In the genomic region with DNA sequence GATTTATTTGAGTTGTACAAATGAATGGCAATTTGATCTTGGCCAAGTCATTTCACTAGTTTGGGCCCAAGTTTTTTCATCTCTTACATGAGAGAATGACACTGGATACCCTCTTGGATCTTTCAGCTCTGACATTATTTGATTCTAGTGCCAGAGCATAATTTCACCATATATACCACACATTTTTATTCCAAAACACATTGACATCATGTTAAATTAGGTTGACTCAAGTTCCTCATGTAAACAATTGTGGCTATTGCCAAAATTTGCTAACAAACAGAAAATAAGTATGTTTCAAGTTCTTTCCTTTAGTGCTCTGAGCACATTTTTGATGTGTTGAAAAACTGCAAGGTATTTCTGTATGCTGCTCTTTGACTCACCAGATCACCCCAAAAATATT, we compare ENCODE assay signal across 31 cellular contexts.
"Had no signal": no experiment of that assay in that cellular context is flagged by ENCODE, and none has a peak within 500 bp of the region (broad histone marks: within the 10 kb centered on the region; RNA-seq: fewer than 3 reads in every experiment).

No MANE protein-coding gene starts in this region.

- H3K27me3 Mint-ChIP-seq: activated CD4-positive, alpha-beta memory T cell treated with anti-CD3 and anti-CD28 coated beads for 36 hours; activated CD4-positive, alpha-beta T cell treated with anti-CD3 and anti-CD28 coated beads for 36 hours; activated CD4-positive, alpha-beta T cell treated with anti-CD3 and anti-CD28 coated beads, Interleukin-2, amount 10 ng/mL, durations not matched to agents 24 days and 14 days; activated CD8-positive, alpha-beta memory T cell treated with anti-CD3 and anti-CD28 coated beads, Interleukin-2, amount 10 ng/mL, durations not matched to agents 7 days and 5 days; activated naive CD4-positive, alpha-beta T cell treated with anti-CD3 and anti-CD28 coated beads, Interleukin-2, amount 50 U/mL, for 24 hours; activated naive CD8-positive, alpha-beta T cell treated with anti-CD3 and anti-CD28 coated beads for 36 hours; activated naive CD8-positive, alpha-beta T cell treated with anti-CD3 and anti-CD28 coated beads, Interleukin-2, amount 50 U/mL, for 24 hours; T-helper 17 cell had no signal

- H3K4me3 ChIP-seq: ascending aorta, esophagus squamous epithelium, gastrocnemius medialis, heart right ventricle had no signal

- DNase-seq: activated CD4-positive, alpha-beta memory T cell treated with anti-CD3 and anti-CD28 coated beads for 36 hours; activated CD4-positive, alpha-beta T cell treated with anti-CD3 and anti-CD28 coated beads for 36 hours; activated CD4-positive, alpha-beta T cell treated with anti-CD3 and anti-CD28 coated beads, Interleukin-2, amount 10 ng/mL, durations not matched to agents 24 days and 14 days; activated CD4-positive, CD25-positive, alpha-beta regulatory T cell; activated CD4-positive, CD25-positive, alpha-beta regulatory T cell treated with anti-CD3 and anti-CD28 coated beads, Interleukin-2, amount 50 U/mL, for 72 hours; activated CD8-positive, alpha-beta memory T cell treated with anti-CD3 and anti-CD28 coated beads, Interleukin-2, amount 10 ng/mL, durations not matched to agents 7 days and 5 days; activated CD8-positive, alpha-beta memory T cell treated with anti-CD3 and anti-CD28 coated beads, Interleukin-2, amount 50 U/mL, for 4 hours; activated CD8-positive, alpha-beta T cell treated with anti-CD3 and anti-CD28 coated beads, Interleukin-2, amount 10 ng/mL, durations not matched to agents 7 days and 5 days; activated effector memory CD4-positive, alpha-beta T cell treated with anti-CD3 and anti-CD28 coated beads, Interleukin-2, amount 50 U/mL, for 16 hours; activated naive CD4-positive, alpha-beta T cell treated with anti-CD3 and anti-CD28 coated beads for 36 hours; activated naive CD8-positive, alpha-beta T cell treated with anti-CD3 and anti-CD28 coated beads for 36 hours; activated naive CD8-positive, alpha-beta T cell treated with anti-CD3 and anti-CD28 coated beads, Interleukin-2, amount 50 U/mL, for 24 hours; activated T-cell treated with anti-CD3 and anti-CD28 coated beads, Interleukin-2, amount 50 U/mL, for 1 hour; activated T-cell treated with anti-CD3 and anti-CD28 coated beads, Interleukin-2, amount 50 U/mL, for 48 hours; caudate nucleus; cortex of kidney; effector CD8-positive, alpha-beta T cell; esophagus squamous epithelium; foreskin keratinocyte; gastrocnemius medialis; heart right ventricle; T-helper 1 cell; T-helper 17 cell; T1000 had no signal

- H3K4me3 Mint-ChIP-seq: activated CD4-positive, alpha-beta memory T cell treated with anti-CD3 and anti-CD28 coated beads for 36 hours; activated CD4-positive, alpha-beta T cell treated with anti-CD3 and anti-CD28 coated beads for 36 hours; activated CD4-positive, alpha-beta T cell treated with anti-CD3 and anti-CD28 coated beads, Interleukin-2, amount 10 ng/mL, durations not matched to agents 24 days and 14 days; activated CD8-positive, alpha-beta memory T cell treated with anti-CD3 and anti-CD28 coated beads, Interleukin-2, amount 10 ng/mL, durations not matched to agents 7 days and 5 days; activated CD8-positive, alpha-beta T cell treated with anti-CD3 and anti-CD28 coated beads, Interleukin-2, amount 10 ng/mL, durations not matched to agents 7 days and 5 days; activated naive CD4-positive, alpha-beta T cell treated with anti-CD3 and anti-CD28 coated beads for 36 hours; activated naive CD4-positive, alpha-beta T cell treated with anti-CD3 and anti-CD28 coated beads, Interleukin-2, amount 50 U/mL, for 24 hours; activated naive CD8-positive, alpha-beta T cell treated with anti-CD3 and anti-CD28 coated beads for 36 hours; activated naive CD8-positive, alpha-beta T cell treated with anti-CD3 and anti-CD28 coated beads, Interleukin-2, amount 50 U/mL, for 24 hours; activated T-helper 1 cell treated with anti-CD3 and anti-CD28 coated beads, Interleukin-12 subunit alpha, Interleukin-12 subunit beta, Interleukin-2, Interleukin-4 antibody, amounts not matched to agents 30 ng/mL and 10 ng/mL and 1 ng/mL, durations not matched to agents 14 hours and 24 hours and 36 hours; brain; T-helper 17 cell; T-helper 2 cell treated with Interferon-gamma antibody and Interleukin-4, amounts not matched to agents 5 μg/mL and 100 μg/mL, for 36 hours had no signal

- H3K4me1 ChIP-seq: ascending aorta, foreskin keratinocyte, gastrocnemius medialis had no signal

- H3K27ac Mint-ChIP-seq: activated CD4-positive, alpha-beta memory T cell treated with anti-CD3 and anti-CD28 coated beads for 36 hours; activated CD4-positive, alpha-beta T cell treated with anti-CD3 and anti-CD28 coated beads for 36 hours; activated CD4-positive, alpha-beta T cell treated with anti-CD3 and anti-CD28 coated beads, Interleukin-2, amount 10 ng/mL, durations not matched to agents 24 days and 14 days; activated CD8-positive, alpha-beta memory T cell treated with anti-CD3 and anti-CD28 coated beads, Interleukin-2, amount 10 ng/mL, durations not matched to agents 7 days and 5 days; activated CD8-positive, alpha-beta T cell treated with anti-CD3 and anti-CD28 coated beads, Interleukin-2, amount 10 ng/mL, durations not matched to agents 7 days and 5 days; activated naive CD4-positive, alpha-beta T cell treated with anti-CD3 and anti-CD28 coated beads for 36 hours; activated naive CD4-positive, alpha-beta T cell treated with anti-CD3 and anti-CD28 coated beads, Interleukin-2, amount 50 U/mL, for 24 hours; activated naive CD8-positive, alpha-beta T cell treated with anti-CD3 and anti-CD28 coated beads for 36 hours; activated naive CD8-positive, alpha-beta T cell treated with anti-CD3 and anti-CD28 coated beads, Interleukin-2, amount 50 U/mL, for 24 hours; activated T-helper 1 cell treated with anti-CD3 and anti-CD28 coated beads, Interleukin-12 subunit alpha, Interleukin-12 subunit beta, Interleukin-2, Interleukin-4 antibody, amounts not matched to agents 30 ng/mL and 10 ng/mL and 1 ng/mL, durations not matched to agents 14 hours and 24 hours and 36 hours; activated T-helper 2 cell treated with anti-CD3 and anti-CD28 coated beads, Interferon-gamma antibody, Interleukin-2, Interleukin-4, amounts not matched to agents 10 μg/mL and 5 μg/mL and 100 μg/mL, durations not matched to agents 14 hours and 24 hours and 36 hours; T-helper 17 cell; T-helper 2 cell treated with Interferon-gamma antibody and Interleukin-4, amounts not matched to agents 5 μg/mL and 100 μg/mL, for 36 hours had no signal

- H3K36me3 ChIP-seq: ascending aorta, esophagus squamous epithelium, gastrocnemius medialis, heart right ventricle had no signal

- H3K36me3 Mint-ChIP-seq: activated CD4-positive, alpha-beta memory T cell treated with anti-CD3 and anti-CD28 coated beads for 36 hours; activated CD8-positive, alpha-beta memory T cell treated with anti-CD3 and anti-CD28 coated beads, Interleukin-2, amount 10 ng/mL, durations not matched to agents 7 days and 5 days; activated naive CD4-positive, alpha-beta T cell treated with anti-CD3 and anti-CD28 coated beads, Interleukin-2, amount 50 U/mL, for 24 hours; activated naive CD8-positive, alpha-beta T cell treated with anti-CD3 and anti-CD28 coated beads for 36 hours had no signal

- H3K27ac ChIP-seq: ascending aorta, epithelial cell of prostate, foreskin keratinocyte, gastrocnemius medialis, heart right ventricle had no signal

- H3K9me3 Mint-ChIP-seq: activated CD4-positive, alpha-beta memory T cell treated with anti-CD3 and anti-CD28 coated beads for 36 hours; activated CD4-positive, alpha-beta T cell treated with anti-CD3 and anti-CD28 coated beads, Interleukin-2, amount 10 ng/mL, durations not matched to agents 24 days and 14 days; activated naive CD4-positive, alpha-beta T cell treated with anti-CD3 and anti-CD28 coated beads for 36 hours; activated naive CD4-positive, alpha-beta T cell treated with anti-CD3 and anti-CD28 coated beads, Interleukin-2, amount 50 U/mL, for 24 hours; T-helper 2 cell treated with Interferon-gamma antibody and Interleukin-4, amounts not matched to agents 5 μg/mL and 100 μg/mL, for 36 hours had no signal

- H3K9me3 ChIP-seq: ascending aorta, esophagus squamous epithelium, gastrocnemius medialis had no signal

- H3K4me1 Mint-ChIP-seq: activated CD4-positive, alpha-beta T cell treated with anti-CD3 and anti-CD28 coated beads for 36 hours; activated CD4-positive, alpha-beta T cell treated with anti-CD3 and anti-CD28 coated beads, Interleukin-2, amount 10 ng/mL, durations not matched to agents 24 days and 14 days; activated CD8-positive, alpha-beta memory T cell treated with anti-CD3 and anti-CD28 coated beads, Interleukin-2, amount 10 ng/mL, durations not matched to agents 7 days and 5 days; activated naive CD4-positive, alpha-beta T cell treated with anti-CD3 and anti-CD28 coated beads, Interleukin-2, amount 50 U/mL, for 24 hours; activated naive CD8-positive, alpha-beta T cell treated with anti-CD3 and anti-CD28 coated beads for 36 hours; activated naive CD8-positive, alpha-beta T cell treated with anti-CD3 and anti-CD28 coated beads, Interleukin-2, amount 50 U/mL, for 24 hours; T-helper 17 cell had no signal

- H3K27me3 ChIP-seq: ascending aorta, esophagus squamous epithelium, foreskin keratinocyte, gastrocnemius medialis, heart right ventricle had no signal
